Comparison of ENCODE assay signal across 8 cellular contexts in the genomic region with DNA sequence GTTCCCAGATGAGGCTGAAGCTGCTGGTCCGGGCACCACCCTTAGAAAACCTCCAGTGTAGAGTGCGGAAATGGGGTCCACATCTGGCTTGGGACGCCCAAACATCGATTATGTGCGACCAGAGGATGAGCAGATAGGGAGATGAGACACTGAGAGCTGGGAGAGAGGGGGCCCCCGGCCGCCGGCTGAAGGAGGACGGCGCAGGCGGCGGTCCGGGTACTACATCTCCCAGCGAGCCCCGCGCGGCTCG. TPM values are rescaled to one million over a fixed set of nuclear protein-coding genes. Genes with fewer than 3 reads are reported as not detected.
DNase-seq lines count a peak whose midpoint lies in the region; ATAC-seq and TF ChIP-seq lines count a peak whose summit lies in the region.

No MANE protein-coding gene starts in this region.

- 0 to 1% methylated on average over 18 of the region's 18 CpGs for WGBS in lung, 2 donors
- WGBS in upper lobe of left lung, 2 donors = 0 to 1% methylated on average over 5 to 18 of the region's 18 CpGs

- no peak for TF ChIP-seq EP300 in upper lobe of left lung (IDR thresholded peaks at IDR 0.05)

- H3K4me3 ChIP-seq in BLaER1 treated with 17β-estradiol and CSF1 and Interleukin-3, amounts not matched to agents 10 nM and 100 nM = peak overlapping the region; percentile 72 to 92 (median 80)
- H3K4me3 ChIP-seq in lung (peak overlapping the region; percentile 43), upper lobe of left lung (peak overlapping the region; percentile 66 to 80 (median 71))

- H3K36me3 Mint-ChIP-seq in brain = no peaks in the 10 kb centered on the region

- ATAC-seq in HG03108 (IDR thresholded peaks at IDR 0.05; ENCODE audit: unreplicated experiment) (peak; percentile 11), lung (ENCODE audit: insufficient read depth, low FRiP score) (no peak), upper lobe of left lung (ENCODE audit: low FRiP score in 2 of 2) (peak in 1 of 2 donors; percentile 36), HG03139 (IDR thresholded peaks at IDR 0.05; ENCODE audit: unreplicated experiment) (no peak)

- no peaks in the 10 kb centered on the region for H3K36me3 ChIP-seq in BLaER1 treated with 17β-estradiol and CSF1 and Interleukin-3, amounts not matched to agents 10 nM and 100 nM
- H3K36me3 ChIP-seq in lung (ENCODE audit: control insufficient read depth in 2 of 2, insufficient read depth in 2 of 2, low read length in 2 of 2) (no peaks in the 10 kb centered on the region), upper lobe of left lung (no peaks in the 10 kb centered on the region)

- H3K9ac ChIP-seq in BLaER1 treated with 17β-estradiol and CSF1 and Interleukin-3, amounts not matched to agents 10 nM and 100 nM = peak overlapping the region; percentile 56 to 82 (median 76)

- peak overlapping the region; percentile 97 to 100 (median 99) for H3K4me2 ChIP-seq in BLaER1 treated with 17β-estradiol and CSF1 and Interleukin-3, amounts not matched to agents 10 nM and 100 nM

- H3K9me3 ChIP-seq in BLaER1 treated with 17β-estradiol and CSF1 and Interleukin-3, amounts not matched to agents 10 nM and 100 nM (replicated peaks in 1 of 11) = peaks cover 0 to 10% (median 4%) of the 10 kb centered on the region in 11 experiments; a peak in 9 of 22 replicates
- H3K9me3 ChIP-seq in lung (ENCODE audit: control insufficient read depth in 2 of 2, insufficient read depth in 1 of 2, low read length in 1 of 2) (no peaks in the 10 kb centered on the region), upper lobe of left lung (no peaks in the 10 kb centered on the region)

- H4K20me1 ChIP-seq in BLaER1 treated with 17β-estradiol and CSF1 and Interleukin-3, amounts not matched to agents 10 nM and 100 nM = no peaks in the 10 kb centered on the region

- H3K4me1 ChIP-seq in BLaER1 treated with 17β-estradiol and CSF1 and Interleukin-3, amounts not matched to agents 10 nM and 100 nM = peaks cover 0 to 17% (median 10%) of the 10 kb centered on the region in 10 experiments; a peak in 16 of 20 replicates
- H3K4me1 ChIP-seq in lung (ENCODE audit: control insufficient read depth in 2 of 2, insufficient read depth in 2 of 2, low read length in 2 of 2) (peaks cover 0 to 4% of the 10 kb centered on the region in 2 donors), upper lobe of left lung (peaks cover 12 to 21% (median 17%) of the 10 kb centered on the region in 4 donors)

- H3K4me1 Mint-ChIP-seq in brain = peaks cover 16% of the 10 kb centered on the region

- H3K27me3 ChIP-seq in BLaER1 treated with 17β-estradiol and CSF1 and Interleukin-3, amounts not matched to agents 10 nM and 100 nM = peaks cover 11 to 44% (median 30%) of the 10 kb centered on the region in 11 experiments; a peak in 21 of 22 replicates
- no peaks in the 10 kb centered on the region for H3K27me3 ChIP-seq in lung (ENCODE audit: control insufficient read depth, insufficient read depth)
- H3K27me3 ChIP-seq in upper lobe of left lung = peaks cover 0 to 3% (median under 1%) of the 10 kb centered on the region in 4 donors

- H3K27ac Mint-ChIP-seq in brain = peak overlapping the region in 4 of 5 experiments; percentile 38 to 88 (median 72)

- H3K9me3 Mint-ChIP-seq in brain = peaks cover 0 to 9% (median 0%) of the 10 kb centered on the region in 5 experiments

- peak; percentile 77 for DNase-seq in lung (ENCODE audit: low spot score)
- peak in 1 of 2 donors; percentile 80 for DNase-seq in upper lobe of left lung
- no peak for DNase-seq in ecto neural progenitor cell (ENCODE audit: low spot score)
- DNase-seq in GM19240 (ENCODE audit: insufficient read length, low spot score) = no peak

- peak overlapping the region in 3 of 11 experiments; percentile 19 to 33 (median 27); a peak in 5 of 22 replicates for H3K27ac ChIP-seq in BLaER1 treated with 17β-estradiol and CSF1 and Interleukin-3, amounts not matched to agents 10 nM and 100 nM
- H3K27ac ChIP-seq in lung (ENCODE audit: low read depth in 1 of 2, low read length in 1 of 2) (peak overlapping the region in 1 of 2 donors; percentile 22), upper lobe of left lung (peak overlapping the region in 1 of 4 donors; percentile 72)

- TF ChIP-seq POLR2A in upper lobe of left lung (IDR thresholded peaks at IDR 0.05) = no peak

- H3K27me3 Mint-ChIP-seq in brain = peaks cover 77% of the 10 kb centered on the region

- TF ChIP-seq CTCF in brain (conservative IDR thresholded peaks at IDR 0.05) (peak; percentile 95 to 97), lung (IDR thresholded peaks at IDR 0.05; ENCODE audit: control extremely low read depth, extremely low read depth) (no peak), upper lobe of left lung (IDR thresholded peaks at IDR 0.05) (no peak)

- H3K4me3 Mint-ChIP-seq in brain = peak overlapping the region; percentile 90 to 98 (median 96)

RNA-seq across cellular contexts. Expression of a gene that starts 0.2 kb away (rescaled TPM):
- polyA plus RNA-seq in brain (ENCODE audit: insufficient read depth, low read depth, low replicate concordance) = 34.9 TPM
- total RNA-seq in lung = 10 to 100 TPM; 19.3 to 27.1 TPM
- 10 to 100 TPM in 1 of 2 donors, 1 to 10 TPM in 1; 8.8 to 10.2 TPM for polyA plus RNA-seq in lung
- total RNA-seq in upper lobe of left lung = 10 to 100 TPM; 21.8 to 65.0 (median 33.9) TPM

RNA-seq across cellular contexts. Expression of a gene that starts 31.3 kb away (rescaled TPM):
- polyA plus RNA-seq in brain (ENCODE audit: insufficient read depth, low read depth, low replicate concordance) = 6.3 TPM
- total RNA-seq in lung = 10 to 100 TPM; 38.1 to 49.8 TPM
- polyA plus RNA-seq in lung = 10 to 100 TPM in 1 of 2 donors, 1 to 10 TPM in 1; 5.8 to 11.7 TPM
- 10 to 100 TPM; 13.4 to 40.3 (median 30.6) TPM for total RNA-seq in upper lobe of left lung

Comparison
In these comparisons a context has a peak if more than half of its experiments do, and no peak if none do; other contexts are left out.
1. CTCF ChIP-seq: peak in brain (2 of 2); none in lung (single experiment) and upper lobe of left lung (0 of 6).
2. Peak in every context shown above with its lines, with median percentiles within 50 percentile points of each other: H3K4me3 ChIP-seq.